ENCODE assay signal across 9 cellular contexts in genomic region chr19:11446652-11447301, GRCh38. TPM values are rescaled to one million over a fixed set of nuclear protein-coding genes. Genes with fewer than 3 reads are reported as not detected.
DNase-seq lines count a peak whose midpoint lies in the region; ATAC-seq and TF ChIP-seq lines count a peak whose summit lies in the region.
"Had no signal": no experiment of that assay in that cellular context is flagged by ENCODE, and none has a peak within 500 bp of the region (broad histone marks: within the 10 kb centered on the region; RNA-seq: fewer than 3 reads in every experiment).

No MANE protein-coding gene starts in this region.

- H3K9me3 Mint-ChIP-seq in activated T-helper 1 cell treated with anti-CD3 and anti-CD28 coated beads, Interleukin-12 subunit alpha, Interleukin-12 subunit beta, Interleukin-2, Interleukin-4 antibody, amounts not matched to agents 30 ng/mL and 10 ng/mL and 1 ng/mL, durations not matched to agents 14 hours and 24 hours and 36 hours: no peaks in the 10 kb centered on the region
- H3K9me3 Mint-ChIP-seq in activated T-helper 2 cell treated with anti-CD3 and anti-CD28 coated beads, Interferon-gamma antibody, Interleukin-2, Interleukin-4, amounts not matched to agents 10 μg/mL and 5 μg/mL and 100 μg/mL, durations not matched to agents 14 hours and 24 hours and 36 hours: no peaks in the 10 kb centered on the region

- dilution Hi-C loops in mammary epithelial cell (cut with HindIII; ENCODE audit: low sequenced_read_pairs): loop anchor here (5.0 kb wide), 1 partner anchor 44 kb away; no protein-coding TSS in a partner anchor

- H3K27me3 ChIP-seq in mammary epithelial cell (ENCODE audit: insufficient read depth, low read length): no peaks in the 10 kb centered on the region

- no peaks in the 10 kb centered on the region for H3K4me1 Mint-ChIP-seq in activated T-helper 1 cell treated with anti-CD3 and anti-CD28 coated beads, Interleukin-12 subunit alpha, Interleukin-12 subunit beta, Interleukin-2, Interleukin-4 antibody, amounts not matched to agents 30 ng/mL and 10 ng/mL and 1 ng/mL, durations not matched to agents 14 hours and 24 hours and 36 hours (ENCODE audit: low read depth)
- no peaks in the 10 kb centered on the region for H3K4me1 Mint-ChIP-seq in activated T-helper 2 cell treated with anti-CD3 and anti-CD28 coated beads, Interferon-gamma antibody, Interleukin-2, Interleukin-4, amounts not matched to agents 10 μg/mL and 5 μg/mL and 100 μg/mL, durations not matched to agents 14 hours and 24 hours and 36 hours (ENCODE audit: low read depth)

- no peaks in the 10 kb centered on the region for H4K20me1 ChIP-seq in mammary epithelial cell (ENCODE audit: insufficient read depth, low read length)

- in situ Hi-C loops in mammary epithelial cell (cut with MboI; ENCODE audit: low sequenced_read_pairs in 2 of 2): no loop called here

- H2AFZ ChIP-seq in mammary epithelial cell (ENCODE audit: low read depth, low read length): no peak overlapping the region

- 88% methylated on average over 5 of the region's 23 CpGs for WGBS in mammary epithelial cell (ENCODE audit: low coverage, missing lambda C conversion rate)

- ATAC-seq in HG02623 (IDR thresholded peaks at IDR 0.05; ENCODE audit: unreplicated experiment): no peak

- H3K4me3 ChIP-seq in mammary epithelial cell (replicated peaks in 1 of 3; ENCODE audit: insufficient read depth in 1 of 3, low read depth in 2 of 3, low read length in 3 of 3): no peak overlapping the region

- intact Hi-C loops in activated T-helper 1 cell treated with anti-CD3 and anti-CD28 coated beads, Interleukin-12 subunit alpha, Interleukin-12 subunit beta, Interleukin-2, Interleukin-4 antibody, amounts not matched to agents 30 ng/mL and 10 ng/mL and 1 ng/mL, durations not matched to agents 14 hours and 24 hours and 36 hours (cut with micrococcal nuclease): no loop called here
- intact Hi-C loops in mammary epithelial cell (cut with micrococcal nuclease): loop anchor here (1.0 to 5.0 kb wide), 3 partner anchors 152 to 309 kb away; no protein-coding TSS in a partner anchor
- intact Hi-C loops in activated T-helper 2 cell treated with anti-CD3 and anti-CD28 coated beads, Interferon-gamma antibody, Interleukin-2, Interleukin-4, amounts not matched to agents 10 μg/mL and 5 μg/mL and 100 μg/mL, durations not matched to agents 14 hours and 24 hours and 36 hours (cut with micrococcal nuclease): loop anchor here (5.0 kb wide), 1 partner anchor 154 kb away; no protein-coding TSS in a partner anchor

- no peaks in the 10 kb centered on the region for H3K9me3 ChIP-seq in mammary epithelial cell (replicated peaks; ENCODE audit: insufficient read depth, low read length)

- peaks cover 9% of the 10 kb centered on the region for H3K36me3 ChIP-seq in mammary epithelial cell (ENCODE audit: insufficient read depth, low read length)

- no peak overlapping the region for H3K27ac ChIP-seq in mammary epithelial cell (ENCODE audit: insufficient read depth, low read depth, low read length)

- H3K9ac ChIP-seq in mammary epithelial cell (ENCODE audit: insufficient read depth, low read length): no peak overlapping the region

- no peak overlapping the region for H3K27ac Mint-ChIP-seq in activated T-helper 1 cell treated with anti-CD3 and anti-CD28 coated beads, Interleukin-12 subunit alpha, Interleukin-12 subunit beta, Interleukin-2, Interleukin-4 antibody, amounts not matched to agents 30 ng/mL and 10 ng/mL and 1 ng/mL, durations not matched to agents 14 hours and 24 hours and 36 hours
- H3K27ac Mint-ChIP-seq in activated T-helper 2 cell treated with anti-CD3 and anti-CD28 coated beads, Interferon-gamma antibody, Interleukin-2, Interleukin-4, amounts not matched to agents 10 μg/mL and 5 μg/mL and 100 μg/mL, durations not matched to agents 14 hours and 24 hours and 36 hours: no peak overlapping the region

- BruUV-seq in mammary epithelial cell (replicated peaks; lab: Mats Ljungman, UMichigan): no TSS peak

- H3K36me3 Mint-ChIP-seq in activated T-helper 1 cell treated with anti-CD3 and anti-CD28 coated beads, Interleukin-12 subunit alpha, Interleukin-12 subunit beta, Interleukin-2, Interleukin-4 antibody, amounts not matched to agents 30 ng/mL and 10 ng/mL and 1 ng/mL, durations not matched to agents 14 hours and 24 hours and 36 hours (ENCODE audit: low read depth): peaks cover 19% of the 10 kb centered on the region
- H3K36me3 Mint-ChIP-seq in activated T-helper 2 cell treated with anti-CD3 and anti-CD28 coated beads, Interferon-gamma antibody, Interleukin-2, Interleukin-4, amounts not matched to agents 10 μg/mL and 5 μg/mL and 100 μg/mL, durations not matched to agents 14 hours and 24 hours and 36 hours (ENCODE audit: low read depth): peaks cover 38% of the 10 kb centered on the region

- no peak overlapping the region for H3K4me2 ChIP-seq in mammary epithelial cell (ENCODE audit: insufficient read depth, low read depth, low read length)

- H3K4me3 Mint-ChIP-seq in activated T-helper 1 cell treated with anti-CD3 and anti-CD28 coated beads, Interleukin-12 subunit alpha, Interleukin-12 subunit beta, Interleukin-2, Interleukin-4 antibody, amounts not matched to agents 30 ng/mL and 10 ng/mL and 1 ng/mL, durations not matched to agents 14 hours and 24 hours and 36 hours: no peak overlapping the region
- no peak overlapping the region for H3K4me3 Mint-ChIP-seq in activated T-helper 2 cell treated with anti-CD3 and anti-CD28 coated beads, Interferon-gamma antibody, Interleukin-2, Interleukin-4, amounts not matched to agents 10 μg/mL and 5 μg/mL and 100 μg/mL, durations not matched to agents 14 hours and 24 hours and 36 hours (ENCODE audit: low read depth)

- no peaks in the 10 kb centered on the region for H3K27me3 Mint-ChIP-seq in activated T-helper 1 cell treated with anti-CD3 and anti-CD28 coated beads, Interleukin-12 subunit alpha, Interleukin-12 subunit beta, Interleukin-2, Interleukin-4 antibody, amounts not matched to agents 30 ng/mL and 10 ng/mL and 1 ng/mL, durations not matched to agents 14 hours and 24 hours and 36 hours (ENCODE audit: insufficient read depth)
- H3K27me3 Mint-ChIP-seq in activated T-helper 2 cell treated with anti-CD3 and anti-CD28 coated beads, Interferon-gamma antibody, Interleukin-2, Interleukin-4, amounts not matched to agents 10 μg/mL and 5 μg/mL and 100 μg/mL, durations not matched to agents 14 hours and 24 hours and 36 hours (ENCODE audit: low read depth): no peaks in the 10 kb centered on the region

- CTCF ChIA-PET in mammary epithelial cell (lab: Charles Lee; ENCODE audit: low non-redundant PET): interaction anchor here (0.6 kb wide), 1 partner anchor 13 kb away, joined by 4 read pairs; no protein-coding TSS in a partner anchor

- DNase-seq in activated T-helper 1 cell treated with Interleukin-2 at 50 U/mL for 16 hours (ENCODE audit: low read depth) (peak; percentile 20), T-helper 9 cell (peak; percentile 49), mammary epithelial cell (no peak), kidney tubule cell (ENCODE audit: low spot score) (peak; percentile 25)
- no peak for DNase-seq in activated T-helper 1 cell treated with anti-CD3 and anti-CD28 coated beads, Interleukin-12 subunit alpha, Interleukin-12 subunit beta, Interleukin-2, Interleukin-4 antibody, amounts not matched to agents 30 ng/mL and 10 ng/mL and 1 ng/mL, durations not matched to agents 14 hours and 24 hours and 36 hours (ENCODE audit: low spot score)
- DNase-seq in stimulated activated CD4-positive, alpha-beta T cell treated with anti-CD3 and anti-CD28 coated beads, Interleukin-4, amount 100 ng/mL, for 24 hours: peak; percentile 36
- no peak for DNase-seq in activated T-helper 2 cell treated with anti-CD3 and anti-CD28 coated beads, Interferon-gamma antibody, Interleukin-2, Interleukin-4, amounts not matched to agents 10 μg/mL and 5 μg/mL and 100 μg/mL, durations not matched to agents 14 hours and 24 hours and 36 hours (ENCODE audit: low spot score)

- H3K4me1 ChIP-seq in mammary epithelial cell (ENCODE audit: insufficient read depth, low read length): peaks cover 16% of the 10 kb centered on the region

- H3K79me2 ChIP-seq in mammary epithelial cell (ENCODE audit: insufficient read depth, low read length): peaks cover 22% of the 10 kb centered on the region

- peak; percentile 51 to 75 for TF ChIP-seq CTCF in mammary epithelial cell (conservative IDR thresholded peaks at IDR 0.05 in 1 of 2, IDR thresholded peaks at IDR 0.05 in 1 of 2; ENCODE audit: extremely low read depth in 1 of 2, insufficient read depth in 1 of 2, low read depth in 1 of 2, low read length in 2 of 2)

RNA-seq across cellular contexts. Expression of gene PRKCSH, which starts 11.3 kb away (rescaled TPM):
- total RNA-seq in activated T-helper 1 cell treated with anti-CD3 and anti-CD28 coated beads, Interleukin-12 subunit alpha, Interleukin-12 subunit beta, Interleukin-2, Interleukin-4 antibody, amounts not matched to agents 30 ng/mL and 10 ng/mL and 1 ng/mL, durations not matched to agents 14 hours and 24 hours and 36 hours: 322 and 334 TPM in 2 replicates
- total RNA-seq in mammary epithelial cell: 100 to 1,000 TPM; 118 to 290 TPM
- polyA plus RNA-seq in mammary epithelial cell: 88.9 TPM
- polyA minus RNA-seq in mammary epithelial cell: 239 TPM
- total RNA-seq in activated T-helper 2 cell treated with anti-CD3 and anti-CD28 coated beads, Interferon-gamma antibody, Interleukin-2, Interleukin-4, amounts not matched to agents 10 μg/mL and 5 μg/mL and 100 μg/mL, durations not matched to agents 14 hours and 24 hours and 36 hours: 282 and 298 TPM in 2 replicates

RNA-seq across cellular contexts. Expression of gene ODAD3, which starts 11.9 kb away (rescaled TPM):
- not detected in 2 replicates for total RNA-seq in activated T-helper 1 cell treated with anti-CD3 and anti-CD28 coated beads, Interleukin-12 subunit alpha, Interleukin-12 subunit beta, Interleukin-2, Interleukin-4 antibody, amounts not matched to agents 30 ng/mL and 10 ng/mL and 1 ng/mL, durations not matched to agents 14 hours and 24 hours and 36 hours
- 1 to 10 TPM in 1 of 2 donors, under 1 TPM in 1; 0.17 to 1.1 TPM for total RNA-seq in mammary epithelial cell
- 0.32 TPM for polyA plus RNA-seq in mammary epithelial cell
- polyA minus RNA-seq in mammary epithelial cell: not detected
- 0.37 TPM in 1 of 2 replicates, not detected in the other for total RNA-seq in activated T-helper 2 cell treated with anti-CD3 and anti-CD28 coated beads, Interferon-gamma antibody, Interleukin-2, Interleukin-4, amounts not matched to agents 10 μg/mL and 5 μg/mL and 100 μg/mL, durations not matched to agents 14 hours and 24 hours and 36 hours

RNA-seq across cellular contexts. Expression of gene RGL3, which starts 27.7 kb away (rescaled TPM):
- not detected in 2 replicates for total RNA-seq in activated T-helper 1 cell treated with anti-CD3 and anti-CD28 coated beads, Interleukin-12 subunit alpha, Interleukin-12 subunit beta, Interleukin-2, Interleukin-4 antibody, amounts not matched to agents 30 ng/mL and 10 ng/mL and 1 ng/mL, durations not matched to agents 14 hours and 24 hours and 36 hours
- total RNA-seq in mammary epithelial cell: 1 to 10 TPM in 1 of 2 donors, under 1 TPM in 1; 0.24 to 1.8 TPM
- polyA plus RNA-seq in mammary epithelial cell: 0.20 TPM
- polyA minus RNA-seq in mammary epithelial cell: not detected
- total RNA-seq in activated T-helper 2 cell treated with anti-CD3 and anti-CD28 coated beads, Interferon-gamma antibody, Interleukin-2, Interleukin-4, amounts not matched to agents 10 μg/mL and 5 μg/mL and 100 μg/mL, durations not matched to agents 14 hours and 24 hours and 36 hours: not detected in 2 replicates

RNA-seq across cellular contexts. Expression of gene ELAVL3, which starts 34.1 kb away (rescaled TPM):
- 0.34 TPM in 1 of 2 replicates, not detected in the other for total RNA-seq in activated T-helper 1 cell treated with anti-CD3 and anti-CD28 coated beads, Interleukin-12 subunit alpha, Interleukin-12 subunit beta, Interleukin-2, Interleukin-4 antibody, amounts not matched to agents 30 ng/mL and 10 ng/mL and 1 ng/mL, durations not matched to agents 14 hours and 24 hours and 36 hours
- not detected for total RNA-seq in mammary epithelial cell
- polyA plus RNA-seq in mammary epithelial cell: not detected
- polyA minus RNA-seq in mammary epithelial cell: not detected
- total RNA-seq in activated T-helper 2 cell treated with anti-CD3 and anti-CD28 coated beads, Interferon-gamma antibody, Interleukin-2, Interleukin-4, amounts not matched to agents 10 μg/mL and 5 μg/mL and 100 μg/mL, durations not matched to agents 14 hours and 24 hours and 36 hours: 0.84 TPM in 1 of 2 replicates, not detected in the other
- total RNA-seq: dermis microvascular lymphatic vessel endothelial cell had no signal

RNA-seq across cellular contexts. Expression of gene ZNF653, which starts 58.9 kb away (rescaled TPM):
- total RNA-seq in activated T-helper 1 cell treated with anti-CD3 and anti-CD28 coated beads, Interleukin-12 subunit alpha, Interleukin-12 subunit beta, Interleukin-2, Interleukin-4 antibody, amounts not matched to agents 30 ng/mL and 10 ng/mL and 1 ng/mL, durations not matched to agents 14 hours and 24 hours and 36 hours: 19.9 and 23.1 TPM in 2 replicates
- total RNA-seq in mammary epithelial cell: 1 to 10 TPM; 5.2 to 6.2 TPM
- 10.1 TPM for polyA plus RNA-seq in mammary epithelial cell
- polyA minus RNA-seq in mammary epithelial cell: 41.1 TPM
- 19.4 and 20.1 TPM in 2 replicates for total RNA-seq in activated T-helper 2 cell treated with anti-CD3 and anti-CD28 coated beads, Interferon-gamma antibody, Interleukin-2, Interleukin-4, amounts not matched to agents 10 μg/mL and 5 μg/mL and 100 μg/mL, durations not matched to agents 14 hours and 24 hours and 36 hours

Comparison
In these comparisons a context has a peak if more than half of its experiments do, and no peak if none do; other contexts are left out.
1. DNase-seq: peak in activated T-helper 1 cell treated with Interleukin-2 at 50 U/mL for 16 hours (single experiment), T-helper 9 cell (single experiment), kidney tubule cell (single experiment) and stimulated activated CD4-positive, alpha-beta T cell treated with anti-CD3 and anti-CD28 coated beads, Interleukin-4, amount 100 ng/mL, for 24 hours (single experiment); none in activated T-helper 1 cell treated with anti-CD3 and anti-CD28 coated beads, Interleukin-12 subunit alpha, Interleukin-12 subunit beta, Interleukin-2, Interleukin-4 antibody, amounts not matched to agents 30 ng/mL and 10 ng/mL and 1 ng/mL, durations not matched to agents 14 hours and 24 hours and 36 hours (single experiment), mammary epithelial cell (single experiment) and activated T-helper 2 cell treated with anti-CD3 and anti-CD28 coated beads, Interferon-gamma antibody, Interleukin-2, Interleukin-4, amounts not matched to agents 10 μg/mL and 5 μg/mL and 100 μg/mL, durations not matched to agents 14 hours and 24 hours and 36 hours (single experiment).